15 cellular contexts compared by ENCODE assay signal in genomic region chr2:98454073-98454472, GRCh38. TPM values are rescaled to one million over a fixed set of nuclear protein-coding genes. Genes with fewer than 3 reads are reported as not detected.
A peak's percentile ranks its signal among the peaks of the same experiment; 100 is the strongest.
DNase-seq lines count a peak whose midpoint lies in the region; ATAC-seq, FAIRE-seq and TF ChIP-seq lines count a peak whose summit lies in the region.
"Had no signal": no experiment of that assay in that cellular context is flagged by ENCODE, and none has a peak within 500 bp of the region (broad histone marks: within the 10 kb centered on the region; RNA-seq: fewer than 3 reads in every experiment).

No MANE protein-coding gene starts in this region.

- no peaks in the 10 kb centered on the region for H3K27me3 Mint-ChIP-seq in CD4-positive, alpha-beta memory T cell
- no peaks in the 10 kb centered on the region for H3K27me3 Mint-ChIP-seq in naive thymus-derived CD4-positive, alpha-beta T cell

- peaks cover 77 to 100% (median 92%) of the 10 kb centered on the region in 4 donors for H3K4me1 Mint-ChIP-seq in CD4-positive, alpha-beta memory T cell
- peaks cover 78 to 100% (median 96%) of the 10 kb centered on the region in 7 donors for H3K4me1 Mint-ChIP-seq in naive thymus-derived CD4-positive, alpha-beta T cell

- TF ChIP-seq POLR2A in GM12878 (IDR thresholded peaks at IDR 0.05; ENCODE audit: low read depth, low read length): no peak

- no peaks in the 10 kb centered on the region for H3K9me3 ChIP-seq in CD4-positive, alpha-beta memory T cell (ENCODE audit: control insufficient read depth in 1 of 2, low read length in 2 of 2)
- no peaks in the 10 kb centered on the region for H3K9me3 ChIP-seq in HUES64 (ENCODE audit: insufficient read depth, low read depth, low read length)
- no peaks in the 10 kb centered on the region for H3K9me3 ChIP-seq in GM12878 (replicated peaks; ENCODE audit: control insufficient read depth, insufficient read depth, low read length)
- H3K9me3 ChIP-seq in naive thymus-derived CD4-positive, alpha-beta T cell (ENCODE audit: control insufficient read depth in 2 of 3, low read length in 3 of 3): no peaks in the 10 kb centered on the region

- peak overlapping the region; percentile 31 to 84 (median 70) for H3K4me3 Mint-ChIP-seq in CD4-positive, alpha-beta memory T cell
- peak overlapping the region; percentile 70 to 96 (median 79) for H3K4me3 Mint-ChIP-seq in naive thymus-derived CD4-positive, alpha-beta T cell

- H3K9me3 Mint-ChIP-seq in CD4-positive, alpha-beta memory T cell: peaks cover 0 to 2% (median 0%) of the 10 kb centered on the region in 8 donors
- no peaks in the 10 kb centered on the region for H3K9me3 Mint-ChIP-seq in naive thymus-derived CD4-positive, alpha-beta T cell

- peak overlapping the region; percentile 65 for H3K4me2 ChIP-seq in GM12878 (ENCODE audit: control insufficient read depth, insufficient read depth)

- peaks cover 9 to 23% of the 10 kb centered on the region in 2 donors for H3K36me3 Mint-ChIP-seq in CD4-positive, alpha-beta memory T cell
- peaks cover 0 to 34% (median 9%) of the 10 kb centered on the region in 5 donors for H3K36me3 Mint-ChIP-seq in naive thymus-derived CD4-positive, alpha-beta T cell

- RAD21 ChIA-PET in GM12878 (lab: Charles Lee; ENCODE audit: unreplicated experiment): interaction anchor here (0.7 to 13.1 kb wide), 6 partner anchors 7 to 65 kb away, joined by 3 to 199 read pairs (median 10); no protein-coding TSS in a partner anchor

- H4K20me1 ChIP-seq in GM12878 (ENCODE audit: control insufficient read depth, insufficient read depth): no peaks in the 10 kb centered on the region; the same call in 1 of the 2 replicates

- peak overlapping the region; percentile 3; the same call in 1 of the 2 replicates for H3K9ac ChIP-seq in HUES64 (ENCODE audit: low read depth, low read length)
- H3K9ac ChIP-seq in GM12878 (ENCODE audit: control insufficient read depth, insufficient read depth, low read length): 0 out of 2 replicates have a peak overlapping the region, but pooled peaks have one; percentile 21

- no peak for ATAC-seq in GM12878
- ATAC-seq in naive thymus-derived CD4-positive, alpha-beta T cell: no peak
- no peak for ATAC-seq in GM18517 (IDR thresholded peaks at IDR 0.05; ENCODE audit: unreplicated experiment)

- TF ChIP-seq RAD21 in GM12878 (IDR thresholded peaks at IDR 0.05; ENCODE audit: insufficient read depth, low read depth, low read length): no peak

- SMC1A ChIA-PET in GM12878 (lab: Charles Lee; ENCODE audit: uncharacterized antibody, unreplicated experiment): interaction anchor here (2.1 to 28.2 kb wide), 3 partner anchors 10 to 103 kb away, joined by 9 to 816 read pairs (median 425); no protein-coding TSS in a partner anchor

- H3K4me3 ChIP-seq in CD4-positive, alpha-beta memory T cell (ENCODE audit: low read length in 2 of 2): peak overlapping the region in 1 of 2 donors; percentile 13
- H3K4me3 ChIP-seq in HUES64 (ENCODE audit: low read length) (no peak overlapping the region), GM12878 (peak overlapping the region; percentile 53; the same call in 1 of the 2 replicates)
- H3K4me3 ChIP-seq in naive thymus-derived CD4-positive, alpha-beta T cell (ENCODE audit: low read length): peak overlapping the region; percentile 9

- intact Hi-C loops in CD4-positive, alpha-beta memory T cell (cut with micrococcal nuclease): no loop called here
- intact Hi-C loops in GM12878 (cut with micrococcal nuclease; ENCODE audit: unreplicated experiment): loop anchor here (2.0 kb wide), 1 partner anchor 41 kb away; no protein-coding TSS in a partner anchor
- intact Hi-C loops in naive thymus-derived CD4-positive, alpha-beta T cell (cut with micrococcal nuclease): loop anchor here (1.0 to 5.0 kb wide), 4 partner anchors 8 to 208 kb away; no protein-coding TSS in a partner anchor

- DNase-seq in CD4-positive, alpha-beta memory T cell: no peak
- DNase-seq in GM12878 (ENCODE audit: low read depth, low spot score) (no peak), GM10266 (ENCODE audit: extremely low spot score) (no peak), AG08395 (ENCODE audit: low spot score) (no peak), CD1c-positive myeloid dendritic cell (ENCODE audit: extremely low spot score) (no peak)
- DNase-seq in naive thymus-derived CD4-positive, alpha-beta T cell: no peak
- DNase-seq: activated CD4-positive, alpha-beta T cell treated with anti-CD3 and anti-CD28 coated beads, Interleukin-2, amount 50 U/mL, for 48 hours; brain microvascular endothelial cell; DMS79 treated with DMSO at 0.1 percent for 48 hours; islet precursor cell; nucleus accumbens; SIG-M5; stimulated activated CD4-positive, alpha-beta T cell treated with anti-CD3 and anti-CD28 coated beads, Interleukin-4, amount 100 ng/mL, for 1 hour had no signal

- no TSS peak for BruUV-seq in GM12878 (replicated peaks; lab: Mats Ljungman, UMichigan)

- POLR2A ChIA-PET in CD4-positive, alpha-beta memory T cell (lab: Charles Lee; ENCODE audit: partially characterized antibody): interaction anchor here (3.0 to 20.9 kb wide), 4 partner anchors 8 to 27 kb away, joined by 9 to 338 read pairs (median 182); partner anchors contain the start of gene INPP4A
- POLR2A ChIA-PET in GM12878 (lab: Charles Lee): interaction anchor here (3.1 to 27.0 kb wide), 3 partner anchors 12 to 27 kb away, joined by 8 to 545 read pairs (median 271); no protein-coding TSS in a partner anchor
- POLR2A ChIA-PET in naive thymus-derived CD4-positive, alpha-beta T cell (lab: Charles Lee): interaction anchor here (2.4 to 8.9 kb wide), 2 partner anchors 11 to 17 kb away, joined by 9 to 140 read pairs; no protein-coding TSS in a partner anchor

- in situ Hi-C loops in GM12878 (cut with MboI): no loop called here

- WGBS in HUES64: 34% methylated on average over 2 of the region's 2 CpGs
- 68% methylated on average over 2 of the region's 2 CpGs for WGBS in GM12878 (ENCODE audit: insufficient coverage, insufficient replicate concordance, low lambda C conversion rate, missing lambda C conversion rate)

- H3K79me2 ChIP-seq in GM12878 (ENCODE audit: control insufficient read depth, insufficient read depth, low read length): peaks cover 96% of the 10 kb centered on the region

- H2AFZ ChIP-seq in GM12878 (ENCODE audit: control insufficient read depth, low read depth, low read length): no peak overlapping the region

- H3K27ac ChIP-seq in CD4-positive, alpha-beta memory T cell (ENCODE audit: low read depth, low read length): peak overlapping the region; percentile 69
- H3K27ac ChIP-seq in HUES64 (ENCODE audit: low read depth, low read length) (peak overlapping the region; percentile 86; the same call in 1 of the 2 replicates), GM12878 (ENCODE audit: control insufficient read depth, insufficient read depth) (peak overlapping the region; percentile 77)
- peak overlapping the region; percentile 68 for H3K27ac ChIP-seq in naive thymus-derived CD4-positive, alpha-beta T cell (ENCODE audit: low read depth, low read length)
- H3K27ac ChIP-seq: brain microvascular endothelial cell had no signal

- H3K36me3 ChIP-seq in CD4-positive, alpha-beta memory T cell (ENCODE audit: insufficient read depth, low read length): no peaks in the 10 kb centered on the region
- peaks cover 5% of the 10 kb centered on the region for H3K36me3 ChIP-seq in HUES64 (ENCODE audit: insufficient read depth, low read length)
- peaks cover 6 to 23% of the 10 kb centered on the region in 2 experiments; a peak in 3 of 4 replicates for H3K36me3 ChIP-seq in GM12878 (ENCODE audit: control insufficient read depth in 2 of 2, insufficient read depth in 2 of 2, low read length in 1 of 2)
- peaks cover 0 to 14% (median 0%) of the 10 kb centered on the region in 3 experiments for H3K36me3 ChIP-seq in naive thymus-derived CD4-positive, alpha-beta T cell (ENCODE audit: control insufficient read depth in 2 of 3, insufficient read depth in 3 of 3, low read length in 3 of 3)
- H3K36me3 ChIP-seq: brain microvascular endothelial cell had no signal

- no peak for TF ChIP-seq EP300 in GM12878 (IDR thresholded peaks at IDR 0.05; ENCODE audit: borderline replicate concordance in 1 of 2, control insufficient read depth in 1 of 2, low read depth in 2 of 2, low read length in 2 of 2)

- peak overlapping the region; percentile 85 to 97 (median 94) for H3K27ac Mint-ChIP-seq in CD4-positive, alpha-beta memory T cell
- H3K27ac Mint-ChIP-seq in naive thymus-derived CD4-positive, alpha-beta T cell: peak overlapping the region; percentile 88 to 98 (median 93)

- CTCF ChIA-PET in CD4-positive, alpha-beta memory T cell (lab: Charles Lee; ENCODE audit: partially characterized antibody): interaction anchor here (1.0 to 7.0 kb wide), 3 partner anchors 34 to 64 kb away, joined by 3 to 43 read pairs (median 5); no protein-coding TSS in a partner anchor
- CTCF ChIA-PET in GM12878 (lab: Yijun Ruan, JAX): interaction anchor here (0.7 to 5.3 kb wide), 6 partner anchors 11 to 33 kb away, joined by 3 to 32 read pairs (median 6); no protein-coding TSS in a partner anchor
- CTCF ChIA-PET in naive thymus-derived CD4-positive, alpha-beta T cell (lab: Charles Lee): interaction anchor here (0.7 kb wide), 1 partner anchor 11 kb away, joined by 3 read pairs; no protein-coding TSS in a partner anchor

- no peaks in the 10 kb centered on the region for H3K27me3 ChIP-seq in CD4-positive, alpha-beta memory T cell (ENCODE audit: insufficient read depth, low read length)
- H3K27me3 ChIP-seq in HUES64 (ENCODE audit: insufficient read depth, low read length): no peaks in the 10 kb centered on the region
- H3K27me3 ChIP-seq in GM12878 (replicated peaks in 1 of 2; ENCODE audit: control insufficient read depth in 2 of 2, insufficient read depth in 2 of 2, low read length in 1 of 2): no peaks in the 10 kb centered on the region
- H3K27me3 ChIP-seq in naive thymus-derived CD4-positive, alpha-beta T cell (ENCODE audit: control insufficient read depth in 2 of 2, insufficient read depth in 2 of 2, low read length in 2 of 2): no peaks in the 10 kb centered on the region
- H3K27me3 ChIP-seq: brain microvascular endothelial cell had no signal

- peaks cover 99% of the 10 kb centered on the region for H3K4me1 ChIP-seq in CD4-positive, alpha-beta memory T cell (ENCODE audit: insufficient read depth, low read length)
- H3K4me1 ChIP-seq in HUES64 (ENCODE audit: insufficient read depth, low read length): peaks cover 40% of the 10 kb centered on the region
- H3K4me1 ChIP-seq in GM12878 (ENCODE audit: control insufficient read depth, insufficient read depth, low read length): peaks cover 68% of the 10 kb centered on the region
- H3K4me1 ChIP-seq in naive thymus-derived CD4-positive, alpha-beta T cell (ENCODE audit: control insufficient read depth in 2 of 2, insufficient read depth in 2 of 2, low read length in 2 of 2): peaks cover 90 to 96% of the 10 kb centered on the region in 2 donors

- TF ChIP-seq CTCF in GM12878 (IDR thresholded peaks at IDR 0.05 in 2 of 3, conservative IDR thresholded peaks at IDR 0.05 in 1 of 3; ENCODE audit: control insufficient read depth in 2 of 3, extremely low read depth in 1 of 3, insufficient read depth in 1 of 3, low read depth in 3 of 3, low read length in 3 of 3) (no peak), GM10266 (IDR thresholded peaks at IDR 0.05; ENCODE audit: control insufficient read depth, insufficient read depth, low read depth, missing control alignments) (no peak)

- FAIRE-seq in GM12878 (lab: Jason Lieb, UNC): no peak

RNA-seq across cellular contexts. Expression of gene INPP4A, which starts 9.4 kb away (rescaled TPM):
- total RNA-seq in CD4-positive, alpha-beta memory T cell: 100 to 1,000 TPM; 133 TPM
- 10 to 100 TPM; 30.5 to 50.7 TPM for polyA plus RNA-seq in CD4-positive, alpha-beta memory T cell
- polyA plus RNA-seq in HUES64 (2013, experiment 1 of 2): 16.0 TPM
- 17.5 TPM for polyA plus RNA-seq in HUES64 (2013, experiment 2 of 2)
- total RNA-seq in GM12878 (2013; cell fraction: nucleolus; rRNA removed): 373 and 420 TPM in 2 replicates
- total RNA-seq in GM12878 (2014; rRNA removed) (37.9 and 42.8 TPM in 2 replicates), GM12878 (2014; rRNA removed; fragmentation: Illumina TruSeq; extraction: Trizol) (24.0 and 24.1 TPM in 2 replicates), GM12878 (2021) (54.0 and 62.3 TPM in 2 replicates)
- polyA plus RNA-seq in GM12878 (2011; ENCODE audit: low read depth): 10.5 TPM
- polyA plus RNA-seq in GM12878 (2011; rRNA removed) (30.8 and 46.4 TPM in 2 replicates), GM12878 (2014; fragmentation: Illumina TruSeq; extraction: Trizol) (20.4 and 27.4 TPM in 2 replicates), GM12878 (2014; fragmentation: Nextera tagmentation; extraction: Ambion mirVana) (1 to 10 TPM; 4.7 to 6.2 TPM), GM12878 (2014; rRNA removed) (32.7 and 40.3 TPM in 2 replicates), GM12878 (2016; fragmentation: Nextera tagmentation; extraction: Ambion mirVana) (10 to 100 TPM; 41.1 to 45.9 TPM)
- 45.8 and 56.6 TPM in 2 replicates for polyA plus RNA-seq in GM12878 (2011; cell fraction: cytosol; rRNA removed)
- 403 and 492 TPM in 2 replicates for polyA plus RNA-seq in GM12878 (2011; cell fraction: nucleus; rRNA removed)
- polyA plus RNA-seq in GM12878 (2012): 19.7 and 20.5 TPM in 2 replicates
- 220 and 303 TPM in 2 replicates for polyA minus RNA-seq in GM12878 (2011; rRNA and poly(A)+ RNA removed)
- polyA minus RNA-seq in GM12878 (2011; cell fraction: cytosol; rRNA and poly(A)+ RNA removed): 32.1 and 33.5 TPM in 2 replicates
- polyA minus RNA-seq in GM12878 (2011; cell fraction: nucleus; rRNA and poly(A)+ RNA removed): 290 and 381 TPM in 2 replicates
- total RNA-seq in naive thymus-derived CD4-positive, alpha-beta T cell: 100 to 1,000 TPM; 126 to 165 (median 157) TPM
- 10 to 100 TPM; 51.4 to 75.4 TPM for polyA plus RNA-seq in naive thymus-derived CD4-positive, alpha-beta T cell
